In genomic region chr2:85266424-85267041, GRCh38 we compare ENCODE assay signal across 8 cellular contexts.
DNase-seq lines count a peak whose midpoint lies in the region; ATAC-seq and TF ChIP-seq lines count a peak whose summit lies in the region.

No MANE protein-coding gene starts in this region.

- H3K9me3 ChIP-seq in CD4-positive, CD25-positive, alpha-beta regulatory T cell (ENCODE audit: control insufficient read depth in 2 of 2, low read length in 2 of 2): no peaks in the 10 kb centered on the region
- no peaks in the 10 kb centered on the region for H3K9me3 ChIP-seq in Loucy (ENCODE audit: insufficient read depth, low read depth, low read length)

- H3F3A ChIP-seq in Loucy (ENCODE audit: low read depth): no peaks in the 10 kb centered on the region

- H3K4me1 ChIP-seq in CD4-positive, CD25-positive, alpha-beta regulatory T cell (ENCODE audit: control insufficient read depth, insufficient read depth, low read length, poor library complexity, severe bottlenecking): no peaks in the 10 kb centered on the region
- no peaks in the 10 kb centered on the region for H3K4me1 ChIP-seq in Loucy (ENCODE audit: insufficient read depth, low read length, poor library complexity, severe bottlenecking)

- peak overlapping the region in 1 of 3 donors; percentile 48 for H3K27ac Mint-ChIP-seq in CD4-positive, CD25-positive, alpha-beta regulatory T cell
- peak overlapping the region; percentile 63 for H3K27ac Mint-ChIP-seq in mesothelial cell of epicardium

- no peak overlapping the region for H3K4me3 ChIP-seq in CD4-positive, CD25-positive, alpha-beta regulatory T cell (ENCODE audit: low read depth, low read length)
- H3K4me3 ChIP-seq in Loucy (ENCODE audit: low read length, poor library complexity, severe bottlenecking): no peak overlapping the region

- H3K36me3 ChIP-seq in CD4-positive, CD25-positive, alpha-beta regulatory T cell (ENCODE audit: control insufficient read depth, insufficient read depth, low read length): no peaks in the 10 kb centered on the region
- no peaks in the 10 kb centered on the region for H3K36me3 ChIP-seq in Loucy (ENCODE audit: insufficient read depth, low read length)

- peaks cover 44% of the 10 kb centered on the region for H3K27me3 Mint-ChIP-seq in CD4-positive, CD25-positive, alpha-beta regulatory T cell
- H3K27me3 Mint-ChIP-seq in mesothelial cell of epicardium (ENCODE audit: low read depth): no peaks in the 10 kb centered on the region

- no peak overlapping the region for H3K27ac ChIP-seq in CD4-positive, CD25-positive, alpha-beta regulatory T cell (ENCODE audit: insufficient read depth, low read length, poor library complexity, severe bottlenecking)

- H3K36me3 Mint-ChIP-seq in CD4-positive, CD25-positive, alpha-beta regulatory T cell: no peaks in the 10 kb centered on the region
- H3K36me3 Mint-ChIP-seq in mesothelial cell of epicardium: peaks cover 8% of the 10 kb centered on the region

- H3K9me2 ChIP-seq in Loucy (replicated peaks; ENCODE audit: low read depth, low read length): no peaks in the 10 kb centered on the region

- peak; percentile 42 to 69 (median 48) for DNase-seq in CD4-positive, CD25-positive, alpha-beta regulatory T cell
- peak; percentile 39 to 54 for DNase-seq in activated CD4-positive, alpha-beta T cell treated with anti-CD3 and anti-CD28 coated beads, Interleukin-2, amount 50 U/mL, for 24 hours (ENCODE audit: low read depth in 1 of 2, low spot score in 1 of 2)
- peak; percentile 69 for DNase-seq in effector CD4-positive, alpha-beta T cell
- DNase-seq in mesothelial cell of epicardium (ENCODE audit: low spot score in 2 of 2, unreplicated experiment in 2 of 2) (peak; percentile 45 to 67), DMS153 treated with DMSO at 0.1 percent for 48 hours (lab: John Stamatoyannopoulos, UW; ENCODE audit: unreplicated experiment) (no peak)
- peak; percentile 14 to 60 for DNase-seq in stimulated activated CD8-positive, alpha-beta memory T cell treated with anti-CD3 and anti-CD28 coated beads, Interleukin-7, amount 100 ng/mL, for 1 hour (ENCODE audit: low read depth in 2 of 2)

- no peaks in the 10 kb centered on the region for H3K79me2 ChIP-seq in Loucy (ENCODE audit: insufficient read depth, low read length)

- peak; percentile 52 to 58 for ATAC-seq in CD4-positive, CD25-positive, alpha-beta regulatory T cell (ENCODE audit: low read depth in 2 of 2)
- peak; percentile 76 for ATAC-seq in GM19395 (IDR thresholded peaks at IDR 0.05; ENCODE audit: unreplicated experiment)

- TF ChIP-seq CTCF in Loucy (conservative IDR thresholded peaks at IDR 0.05; ENCODE audit: low read length): peak; percentile 99
- TF ChIP-seq CTCF in mesothelial cell of epicardium (IDR thresholded peaks at IDR 0.05; ENCODE audit: unreplicated experiment): peak; percentile 77

- H3K9me3 Mint-ChIP-seq in CD4-positive, CD25-positive, alpha-beta regulatory T cell: peaks cover 0 to 2% (median 0%) of the 10 kb centered on the region in 7 donors
- H3K9me3 Mint-ChIP-seq in mesothelial cell of epicardium: no peaks in the 10 kb centered on the region

- H2AFZ ChIP-seq in Loucy (ENCODE audit: low read length): peak overlapping the region; percentile 40; the same call in 1 of the 2 replicates

- H3K9ac ChIP-seq in Loucy (ENCODE audit: low read depth, low read length, poor library complexity, severe bottlenecking): no peak overlapping the region

- no peak overlapping the region for H3K4me2 ChIP-seq in Loucy (ENCODE audit: low read depth, low read length, poor library complexity, severe bottlenecking)

- H3K4me1 Mint-ChIP-seq in CD4-positive, CD25-positive, alpha-beta regulatory T cell: peaks cover 0 to 1% (median 0%) of the 10 kb centered on the region in 4 donors
- peaks cover 51% of the 10 kb centered on the region for H3K4me1 Mint-ChIP-seq in mesothelial cell of epicardium

- no peak overlapping the region for H3K4me3 Mint-ChIP-seq in CD4-positive, CD25-positive, alpha-beta regulatory T cell
- H3K4me3 Mint-ChIP-seq in mesothelial cell of epicardium: no peak overlapping the region

- H4K20me1 ChIP-seq in Loucy (ENCODE audit: insufficient read depth, low read length, poor library complexity, severe bottlenecking): no peaks in the 10 kb centered on the region

- H3K27me3 ChIP-seq in CD4-positive, CD25-positive, alpha-beta regulatory T cell (ENCODE audit: control insufficient read depth, insufficient read depth, low read length): peaks cover 5% of the 10 kb centered on the region
- no peaks in the 10 kb centered on the region for H3K27me3 ChIP-seq in Loucy (ENCODE audit: insufficient read depth, low read length, poor library complexity, severe bottlenecking)
